Comparison of ENCODE assay signal across 1 cellular context in the genomic region with DNA sequence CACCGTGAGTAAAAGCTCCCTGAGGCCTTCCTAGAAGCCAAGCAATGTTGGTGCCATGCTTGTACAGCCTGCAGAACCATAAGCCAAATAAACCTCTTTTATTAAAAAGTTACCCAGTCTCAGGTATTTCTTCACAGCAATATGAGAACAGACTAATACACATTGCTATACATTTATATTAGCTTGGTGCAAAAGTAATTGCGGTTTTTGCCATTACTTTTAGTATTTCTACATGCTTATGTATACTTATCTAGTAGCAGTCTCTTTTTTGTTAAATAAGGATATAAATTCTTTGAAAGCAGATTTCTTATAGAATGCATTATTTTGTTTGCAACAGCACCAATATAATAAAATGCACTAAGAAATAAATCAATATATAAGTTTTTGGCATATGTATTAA.
TF ChIP-seq lines count a peak whose summit lies in the region.

No MANE protein-coding gene starts in this region.

TF ChIP-seq in HepG2, 621 proteins besides CTCF, POLR2A, EP300 and RAD21 (continued from another document):
- TF ChIP-seq, protein P1, sequence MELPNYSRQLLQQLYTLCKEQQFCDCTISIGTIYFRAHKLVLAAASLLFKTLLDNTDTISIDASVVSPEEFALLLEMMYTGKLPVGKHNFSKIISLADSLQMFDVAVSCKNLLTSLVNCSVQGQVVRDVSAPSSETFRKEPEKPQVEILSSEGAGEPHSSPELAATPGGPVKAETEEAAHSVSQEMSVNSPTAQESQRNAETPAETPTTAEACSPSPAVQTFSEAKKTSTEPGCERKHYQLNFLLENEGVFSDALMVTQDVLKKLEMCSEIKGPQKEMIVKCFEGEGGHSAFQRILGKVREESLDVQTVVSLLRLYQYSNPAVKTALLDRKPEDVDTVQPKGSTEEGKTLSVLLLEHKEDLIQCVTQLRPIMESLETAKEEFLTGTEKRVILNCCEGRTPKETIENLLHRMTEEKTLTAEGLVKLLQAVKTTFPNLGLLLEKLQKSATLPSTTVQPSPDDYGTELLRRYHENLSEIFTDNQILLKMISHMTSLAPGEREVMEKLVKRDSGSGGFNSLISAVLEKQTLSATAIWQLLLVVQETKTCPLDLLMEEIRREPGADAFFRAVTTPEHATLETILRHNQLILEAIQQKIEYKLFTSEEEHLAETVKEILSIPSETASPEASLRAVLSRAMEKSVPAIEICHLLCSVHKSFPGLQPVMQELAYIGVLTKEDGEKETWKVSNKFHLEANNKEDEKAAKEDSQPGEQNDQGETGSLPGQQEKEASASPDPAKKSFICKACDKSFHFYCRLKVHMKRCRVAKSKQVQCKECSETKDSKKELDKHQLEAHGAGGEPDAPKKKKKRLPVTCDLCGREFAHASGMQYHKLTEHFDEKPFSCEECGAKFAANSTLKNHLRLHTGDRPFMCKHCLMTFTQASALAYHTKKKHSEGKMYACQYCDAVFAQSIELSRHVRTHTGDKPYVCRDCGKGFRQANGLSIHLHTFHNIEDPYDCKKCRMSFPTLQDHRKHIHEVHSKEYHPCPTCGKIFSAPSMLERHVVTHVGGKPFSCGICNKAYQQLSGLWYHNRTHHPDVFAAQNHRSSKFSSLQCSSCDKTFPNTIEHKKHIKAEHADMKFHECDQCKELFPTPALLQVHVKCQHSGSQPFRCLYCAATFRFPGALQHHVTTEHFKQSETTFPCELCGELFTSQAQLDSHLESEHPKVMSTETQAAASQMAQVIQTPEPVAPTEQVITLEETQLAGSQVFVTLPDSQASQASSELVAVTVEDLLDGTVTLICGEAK (IDR thresholded peaks at IDR 0.05): peak; percentile 78
- TF ChIP-seq, protein P1 (CRISPR knock-in tag; IDR thresholded peaks at IDR 0.05): no peak
- TF ChIP-seq CAMTA2 (CRISPR knock-in tag; IDR thresholded peaks at IDR 0.05; ENCODE audit: borderline replicate concordance): no peak
TF ChIP-seq in HepG2: peak in this region for 1.
